ENCODE assay signal across 9 cellular contexts in genomic region chr21:31084689-31085088, GRCh38. TPM values are rescaled to one million over a fixed set of nuclear protein-coding genes. Genes with fewer than 3 reads are reported as not detected.
"Had no signal": no experiment of that assay in that cellular context is flagged by ENCODE, and none has a peak within 500 bp of the region (broad histone marks: within the 10 kb centered on the region; RNA-seq: fewer than 3 reads in every experiment).

No MANE protein-coding gene starts in this region.

- H3K27ac ChIP-seq: GM23248 had no signal

- H3K4me3 Mint-ChIP-seq: H9, IgD-negative memory B cell had no signal

- H3K9ac ChIP-seq: GM23248 had no signal

- H3K9me3 Mint-ChIP-seq: IgD-negative memory B cell had no signal

- DNase-seq: GM23248, GOT3, H9, HCEC 1CT, KBM-7 had no signal

- H2AFZ ChIP-seq: GM23248 had no signal

- H3K27me3 Mint-ChIP-seq: IgD-negative memory B cell had no signal

- H3K4me3 ChIP-seq: GM23248 had no signal

- FAIRE-seq: H54, HTR-8/SVneo had no signal

- H3K4me1 Mint-ChIP-seq: H9 had no signal

- H3K36me3 Mint-ChIP-seq: IgD-negative memory B cell had no signal

- H3K27ac Mint-ChIP-seq: IgD-negative memory B cell had no signal

RNA-seq across cellular contexts. Expression of gene KRTAP19-8, which starts 46.4 kb away (rescaled TPM):
- total RNA-seq: GM23248, H9, HT-29 had no signal
- polyA plus RNA-seq: GM23248, IgD-negative memory B cell had no signal
